Comparison of ENCODE assay signal across 1 cellular context in the genomic region with DNA sequence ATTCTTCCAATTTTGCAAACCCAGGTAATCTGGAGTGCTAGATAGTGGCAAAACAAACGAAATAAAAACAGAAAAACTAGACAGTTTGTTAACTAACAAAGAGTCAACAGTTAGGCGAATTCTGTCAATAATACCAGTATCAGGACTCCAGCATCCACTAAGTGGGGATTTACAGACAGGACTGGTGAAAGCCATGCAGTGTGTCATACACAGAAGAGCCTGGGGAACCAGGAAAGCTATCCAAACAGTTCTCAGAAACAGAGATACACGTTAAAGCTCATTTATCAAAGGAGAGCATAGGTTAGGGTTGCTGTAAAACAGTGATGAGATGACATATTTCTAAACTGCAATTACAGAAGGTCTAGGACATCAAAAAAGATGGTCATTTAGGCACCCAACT.
TF ChIP-seq lines count a peak whose summit lies in the region.

No MANE protein-coding gene starts in this region.

TF ChIP-seq in K562, 482 proteins besides CTCF, POLR2A, EP300 and RAD21 (continued from another document):
- TF ChIP-seq, protein P1, sequence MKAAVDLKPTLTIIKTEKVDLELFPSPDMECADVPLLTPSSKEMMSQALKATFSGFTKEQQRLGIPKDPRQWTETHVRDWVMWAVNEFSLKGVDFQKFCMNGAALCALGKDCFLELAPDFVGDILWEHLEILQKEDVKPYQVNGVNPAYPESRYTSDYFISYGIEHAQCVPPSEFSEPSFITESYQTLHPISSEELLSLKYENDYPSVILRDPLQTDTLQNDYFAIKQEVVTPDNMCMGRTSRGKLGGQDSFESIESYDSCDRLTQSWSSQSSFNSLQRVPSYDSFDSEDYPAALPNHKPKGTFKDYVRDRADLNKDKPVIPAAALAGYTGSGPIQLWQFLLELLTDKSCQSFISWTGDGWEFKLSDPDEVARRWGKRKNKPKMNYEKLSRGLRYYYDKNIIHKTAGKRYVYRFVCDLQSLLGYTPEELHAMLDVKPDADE (conservative IDR thresholded peaks at IDR 0.05; ENCODE audit: control insufficient read depth, low read depth, low read length), result no peak
- TF ChIP-seq ASH1L (IDR thresholded peaks at IDR 0.05; ENCODE audit: borderline replicate concordance, low read depth, partially characterized antibody) (no peak), PHTF2 (CRISPR knock-in tag; IDR thresholded peaks at IDR 0.05) (no peak), GABPA (tag; conservative IDR thresholded peaks at IDR 0.05; ENCODE audit: low read depth) (no peak), XRCC5 (IDR thresholded peaks at IDR 0.05; ENCODE audit: low read depth, low read length) (no peak), CBFA2T2 (conservative IDR thresholded peaks at IDR 0.05) (peak; percentile 17; the same call in 1 of the 2 replicates), TRIM28 (IDR thresholded peaks at IDR 0.05) (no peak), KDM4B (IDR thresholded peaks at IDR 0.05; ENCODE audit: borderline replicate concordance in 2 of 2, low read depth in 1 of 2) (no peak), SAFB2 (IDR thresholded peaks at IDR 0.05; ENCODE audit: borderline replicate concordance, low read depth, low read length, severe bottlenecking) (no peak), MYC (IDR thresholded peaks at IDR 0.05; ENCODE audit: low read depth, low read length) (no peak), MYC (CRISPR knock-in tag; IDR thresholded peaks at IDR 0.05; ENCODE audit: borderline replicate concordance, low read depth) (no peak), MEIS2 (IDR thresholded peaks at IDR 0.05; ENCODE audit: partially characterized antibody) (peak; percentile 57), ZNF778 (CRISPR knock-in tag; IDR thresholded peaks at IDR 0.05) (no peak), STAT5A (IDR thresholded peaks at IDR 0.05; ENCODE audit: borderline replicate concordance, low read length) (peak; percentile 44; the same call in 1 of the 2 replicates), MTA2 (IDR thresholded peaks at IDR 0.05; ENCODE audit: low read depth) (no peak), ZNF79 (CRISPR knock-in tag; IDR thresholded peaks at IDR 0.05; ENCODE audit: low read depth) (no peak), ZNF165 (CRISPR knock-in tag; IDR thresholded peaks at IDR 0.05; ENCODE audit: borderline replicate concordance) (no peak), ZNF445 (CRISPR knock-in tag; IDR thresholded peaks at IDR 0.05; ENCODE audit: low read depth) (no peak), PTRF (tag; IDR thresholded peaks at IDR 0.05) (no peak), NFATC3 (IDR thresholded peaks at IDR 0.05) (no peak), SIRT6 (IDR thresholded peaks at IDR 0.05; ENCODE audit: low read depth, low read length) (no peak), ZFP36 (IDR thresholded peaks at IDR 0.05; ENCODE audit: low read depth, low read length, partially characterized antibody) (no peak), SMARCA5 (IDR thresholded peaks at IDR 0.05) (no peak), ZNF282 (CRISPR knock-in tag; IDR thresholded peaks at IDR 0.05) (no peak), ZNF143 (CRISPR knock-in tag; IDR thresholded peaks at IDR 0.05) (no peak), MXI1 (IDR thresholded peaks at IDR 0.05; ENCODE audit: low read depth, low read length) (no peak), RBM22 (IDR thresholded peaks at IDR 0.05; ENCODE audit: low read depth, low read length, poor library complexity, severe bottlenecking) (no peak), CTBP1 (IDR thresholded peaks at IDR 0.05; ENCODE audit: borderline replicate concordance) (no peak)
- TF ChIP-seq, protein P2, sequence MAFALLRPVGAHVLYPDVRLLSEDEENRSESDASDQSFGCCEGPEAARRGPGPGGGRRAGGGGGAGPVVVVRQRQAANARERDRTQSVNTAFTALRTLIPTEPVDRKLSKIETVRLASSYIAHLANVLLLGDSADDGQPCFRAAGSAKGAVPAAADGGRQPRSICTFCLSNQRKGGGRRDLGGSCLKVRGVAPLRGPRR (CRISPR knock-in tag; IDR thresholded peaks at IDR 0.05), result no peak
- TF ChIP-seq, protein P3, sequence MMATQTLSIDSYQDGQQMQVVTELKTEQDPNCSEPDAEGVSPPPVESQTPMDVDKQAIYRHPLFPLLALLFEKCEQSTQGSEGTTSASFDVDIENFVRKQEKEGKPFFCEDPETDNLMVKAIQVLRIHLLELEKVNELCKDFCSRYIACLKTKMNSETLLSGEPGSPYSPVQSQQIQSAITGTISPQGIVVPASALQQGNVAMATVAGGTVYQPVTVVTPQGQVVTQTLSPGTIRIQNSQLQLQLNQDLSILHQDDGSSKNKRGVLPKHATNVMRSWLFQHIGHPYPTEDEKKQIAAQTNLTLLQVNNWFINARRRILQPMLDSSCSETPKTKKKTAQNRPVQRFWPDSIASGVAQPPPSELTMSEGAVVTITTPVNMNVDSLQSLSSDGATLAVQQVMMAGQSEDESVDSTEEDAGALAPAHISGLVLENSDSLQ (IDR thresholded peaks at IDR 0.05), result peak; percentile 19; the same call in 1 of the 2 replicates
- TF ChIP-seq, protein P4, sequence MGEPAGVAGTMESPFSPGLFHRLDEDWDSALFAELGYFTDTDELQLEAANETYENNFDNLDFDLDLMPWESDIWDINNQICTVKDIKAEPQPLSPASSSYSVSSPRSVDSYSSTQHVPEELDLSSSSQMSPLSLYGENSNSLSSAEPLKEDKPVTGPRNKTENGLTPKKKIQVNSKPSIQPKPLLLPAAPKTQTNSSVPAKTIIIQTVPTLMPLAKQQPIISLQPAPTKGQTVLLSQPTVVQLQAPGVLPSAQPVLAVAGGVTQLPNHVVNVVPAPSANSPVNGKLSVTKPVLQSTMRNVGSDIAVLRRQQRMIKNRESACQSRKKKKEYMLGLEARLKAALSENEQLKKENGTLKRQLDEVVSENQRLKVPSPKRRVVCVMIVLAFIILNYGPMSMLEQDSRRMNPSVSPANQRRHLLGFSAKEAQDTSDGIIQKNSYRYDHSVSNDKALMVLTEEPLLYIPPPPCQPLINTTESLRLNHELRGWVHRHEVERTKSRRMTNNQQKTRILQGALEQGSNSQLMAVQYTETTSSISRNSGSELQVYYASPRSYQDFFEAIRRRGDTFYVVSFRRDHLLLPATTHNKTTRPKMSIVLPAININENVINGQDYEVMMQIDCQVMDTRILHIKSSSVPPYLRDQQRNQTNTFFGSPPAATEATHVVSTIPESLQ (CRISPR knock-in tag; IDR thresholded peaks at IDR 0.05), result no peak
- TF ChIP-seq, protein P5, sequence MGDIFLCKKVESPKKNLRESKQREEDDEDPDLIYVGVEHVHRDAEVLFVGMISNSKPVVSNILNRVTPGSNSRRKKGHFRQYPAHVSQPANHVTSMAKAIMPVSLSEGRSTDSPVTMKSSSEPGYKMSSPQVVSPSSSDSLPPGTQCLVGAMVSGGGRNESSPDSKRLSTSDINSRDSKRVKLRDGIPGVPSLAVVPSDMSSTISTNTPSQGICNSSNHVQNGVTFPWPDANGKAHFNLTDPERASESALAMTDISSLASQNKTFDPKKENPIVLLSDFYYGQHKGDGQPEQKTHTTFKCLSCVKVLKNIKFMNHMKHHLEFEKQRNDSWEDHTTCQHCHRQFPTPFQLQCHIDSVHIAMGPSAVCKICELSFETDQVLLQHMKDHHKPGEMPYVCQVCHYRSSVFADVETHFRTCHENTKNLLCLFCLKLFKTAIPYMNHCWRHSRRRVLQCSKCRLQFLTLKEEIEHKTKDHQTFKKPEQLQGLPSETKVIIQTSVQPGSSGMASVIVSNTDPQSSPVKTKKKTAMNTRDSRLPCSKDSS (IDR thresholded peaks at IDR 0.05; ENCODE audit: low read depth, partially characterized antibody), result no peak
- TF ChIP-seq, protein P6, sequence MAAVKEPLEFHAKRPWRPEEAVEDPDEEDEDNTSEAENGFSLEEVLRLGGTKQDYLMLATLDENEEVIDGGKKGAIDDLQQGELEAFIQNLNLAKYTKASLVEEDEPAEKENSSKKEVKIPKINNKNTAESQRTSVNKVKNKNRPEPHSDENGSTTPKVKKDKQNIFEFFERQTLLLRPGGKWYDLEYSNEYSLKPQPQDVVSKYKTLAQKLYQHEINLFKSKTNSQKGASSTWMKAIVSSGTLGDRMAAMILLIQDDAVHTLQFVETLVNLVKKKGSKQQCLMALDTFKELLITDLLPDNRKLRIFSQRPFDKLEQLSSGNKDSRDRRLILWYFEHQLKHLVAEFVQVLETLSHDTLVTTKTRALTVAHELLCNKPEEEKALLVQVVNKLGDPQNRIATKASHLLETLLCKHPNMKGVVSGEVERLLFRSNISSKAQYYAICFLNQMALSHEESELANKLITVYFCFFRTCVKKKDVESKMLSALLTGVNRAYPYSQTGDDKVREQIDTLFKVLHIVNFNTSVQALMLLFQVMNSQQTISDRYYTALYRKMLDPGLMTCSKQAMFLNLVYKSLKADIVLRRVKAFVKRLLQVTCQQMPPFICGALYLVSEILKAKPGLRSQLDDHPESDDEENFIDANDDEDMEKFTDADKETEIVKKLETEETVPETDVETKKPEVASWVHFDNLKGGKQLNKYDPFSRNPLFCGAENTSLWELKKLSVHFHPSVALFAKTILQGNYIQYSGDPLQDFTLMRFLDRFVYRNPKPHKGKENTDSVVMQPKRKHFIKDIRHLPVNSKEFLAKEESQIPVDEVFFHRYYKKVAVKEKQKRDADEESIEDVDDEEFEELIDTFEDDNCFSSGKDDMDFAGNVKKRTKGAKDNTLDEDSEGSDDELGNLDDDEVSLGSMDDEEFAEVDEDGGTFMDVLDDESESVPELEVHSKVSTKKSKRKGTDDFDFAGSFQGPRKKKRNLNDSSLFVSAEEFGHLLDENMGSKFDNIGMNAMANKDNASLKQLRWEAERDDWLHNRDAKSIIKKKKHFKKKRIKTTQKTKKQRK (IDR thresholded peaks at IDR 0.05; ENCODE audit: borderline replicate concordance, low read depth, low read length), result no peak
- TF ChIP-seq, protein P7, sequence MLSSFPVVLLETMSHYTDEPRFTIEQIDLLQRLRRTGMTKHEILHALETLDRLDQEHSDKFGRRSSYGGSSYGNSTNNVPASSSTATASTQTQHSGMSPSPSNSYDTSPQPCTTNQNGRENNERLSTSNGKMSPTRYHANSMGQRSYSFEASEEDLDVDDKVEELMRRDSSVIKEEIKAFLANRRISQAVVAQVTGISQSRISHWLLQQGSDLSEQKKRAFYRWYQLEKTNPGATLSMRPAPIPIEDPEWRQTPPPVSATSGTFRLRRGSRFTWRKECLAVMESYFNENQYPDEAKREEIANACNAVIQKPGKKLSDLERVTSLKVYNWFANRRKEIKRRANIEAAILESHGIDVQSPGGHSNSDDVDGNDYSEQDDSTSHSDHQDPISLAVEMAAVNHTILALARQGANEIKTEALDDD (IDR thresholded peaks at IDR 0.05), result peak; percentile 54; the same call in 1 of the 2 replicates
- TF ChIP-seq, protein P8, sequence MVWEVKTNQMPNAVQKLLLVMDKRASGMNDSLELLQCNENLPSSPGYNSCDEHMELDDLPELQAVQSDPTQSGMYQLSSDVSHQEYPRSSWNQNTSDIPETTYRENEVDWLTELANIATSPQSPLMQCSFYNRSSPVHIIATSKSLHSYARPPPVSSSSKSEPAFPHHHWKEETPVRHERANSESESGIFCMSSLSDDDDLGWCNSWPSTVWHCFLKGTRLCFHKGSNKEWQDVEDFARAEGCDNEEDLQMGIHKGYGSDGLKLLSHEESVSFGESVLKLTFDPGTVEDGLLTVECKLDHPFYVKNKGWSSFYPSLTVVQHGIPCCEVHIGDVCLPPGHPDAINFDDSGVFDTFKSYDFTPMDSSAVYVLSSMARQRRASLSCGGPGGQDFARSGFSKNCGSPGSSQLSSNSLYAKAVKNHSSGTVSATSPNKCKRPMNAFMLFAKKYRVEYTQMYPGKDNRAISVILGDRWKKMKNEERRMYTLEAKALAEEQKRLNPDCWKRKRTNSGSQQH (CRISPR knock-in tag; IDR thresholded peaks at IDR 0.05), result no peak
- TF ChIP-seq, protein P9, sequence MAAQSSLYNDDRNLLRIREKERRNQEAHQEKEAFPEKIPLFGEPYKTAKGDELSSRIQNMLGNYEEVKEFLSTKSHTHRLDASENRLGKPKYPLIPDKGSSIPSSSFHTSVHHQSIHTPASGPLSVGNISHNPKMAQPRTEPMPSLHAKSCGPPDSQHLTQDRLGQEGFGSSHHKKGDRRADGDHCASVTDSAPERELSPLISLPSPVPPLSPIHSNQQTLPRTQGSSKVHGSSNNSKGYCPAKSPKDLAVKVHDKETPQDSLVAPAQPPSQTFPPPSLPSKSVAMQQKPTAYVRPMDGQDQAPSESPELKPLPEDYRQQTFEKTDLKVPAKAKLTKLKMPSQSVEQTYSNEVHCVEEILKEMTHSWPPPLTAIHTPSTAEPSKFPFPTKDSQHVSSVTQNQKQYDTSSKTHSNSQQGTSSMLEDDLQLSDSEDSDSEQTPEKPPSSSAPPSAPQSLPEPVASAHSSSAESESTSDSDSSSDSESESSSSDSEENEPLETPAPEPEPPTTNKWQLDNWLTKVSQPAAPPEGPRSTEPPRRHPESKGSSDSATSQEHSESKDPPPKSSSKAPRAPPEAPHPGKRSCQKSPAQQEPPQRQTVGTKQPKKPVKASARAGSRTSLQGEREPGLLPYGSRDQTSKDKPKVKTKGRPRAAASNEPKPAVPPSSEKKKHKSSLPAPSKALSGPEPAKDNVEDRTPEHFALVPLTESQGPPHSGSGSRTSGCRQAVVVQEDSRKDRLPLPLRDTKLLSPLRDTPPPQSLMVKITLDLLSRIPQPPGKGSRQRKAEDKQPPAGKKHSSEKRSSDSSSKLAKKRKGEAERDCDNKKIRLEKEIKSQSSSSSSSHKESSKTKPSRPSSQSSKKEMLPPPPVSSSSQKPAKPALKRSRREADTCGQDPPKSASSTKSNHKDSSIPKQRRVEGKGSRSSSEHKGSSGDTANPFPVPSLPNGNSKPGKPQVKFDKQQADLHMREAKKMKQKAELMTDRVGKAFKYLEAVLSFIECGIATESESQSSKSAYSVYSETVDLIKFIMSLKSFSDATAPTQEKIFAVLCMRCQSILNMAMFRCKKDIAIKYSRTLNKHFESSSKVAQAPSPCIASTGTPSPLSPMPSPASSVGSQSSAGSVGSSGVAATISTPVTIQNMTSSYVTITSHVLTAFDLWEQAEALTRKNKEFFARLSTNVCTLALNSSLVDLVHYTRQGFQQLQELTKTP (IDR thresholded peaks at IDR 0.05; ENCODE audit: low read depth in 1 of 2, partially characterized antibody in 2 of 2), result no peak
TF ChIP-seq in K562: peak in this region for 9.
